Comparison of ENCODE assay signal across 18 cellular contexts in genomic region chr1:226475112-226475511, GRCh38.
"Had no signal": no experiment of that assay in that cellular context is flagged by ENCODE, and none has a peak within 500 bp of the region (broad histone marks: within the 10 kb centered on the region; RNA-seq: fewer than 3 reads in every experiment).

No MANE protein-coding gene starts in this region.

- H3K36me3 ChIP-seq: heart left ventricle, neutrophil, thoracic aorta had no signal

- H3K27ac Mint-ChIP-seq: activated T-helper 2 cell treated with anti-CD3 and anti-CD28 coated beads, Interferon-gamma antibody, Interleukin-2, Interleukin-4, amounts not matched to agents 10 μg/mL and 5 μg/mL and 100 μg/mL, durations not matched to agents 14 hours and 24 hours and 36 hours; naive thymus-derived CD4-positive, alpha-beta T cell had no signal

- H3K36me3 Mint-ChIP-seq: naive thymus-derived CD4-positive, alpha-beta T cell had no signal

- DNase-seq: activated CD8-positive, alpha-beta memory T cell treated with anti-CD3 and anti-CD28 coated beads for 24 hours; activated naive CD4-positive, alpha-beta T cell treated with anti-CD3 and anti-CD28 coated beads, Interleukin-2, amount 50 U/mL, for 16 hours; central memory CD4-positive, alpha-beta T cell; effector CD4-positive, alpha-beta T cell; heart left ventricle; mammary epithelial cell; naive thymus-derived CD4-positive, alpha-beta T cell; stimulated activated CD4-positive, alpha-beta T cell treated with anti-CD3 and anti-CD28 coated beads, Interleukin-4, amount 100 ng/mL, for 1 hour had no signal

- FAIRE-seq: endothelial cell of umbilical vein, frontal cortex, islet of Langerhans had no signal

- H3K4me3 Mint-ChIP-seq: naive thymus-derived CD4-positive, alpha-beta T cell; stimulated activated naive CD8-positive, alpha-beta T cell treated with anti-CD3 and anti-CD28 coated beads, Interleukin-15, Interleukin-2, amounts not matched to agents 100 ng/mL and 50 ng/mL, for 24 hours had no signal

- ATAC-seq: left lobe of liver; naive thymus-derived CD4-positive, alpha-beta T cell had no signal

- H3K4me3 ChIP-seq: coronary artery, heart left ventricle, thoracic aorta had no signal

- H3K9me3 ChIP-seq: heart left ventricle, neutrophil, thoracic aorta had no signal

- H3K9me3 Mint-ChIP-seq: activated T-helper 2 cell treated with anti-CD3 and anti-CD28 coated beads, Interferon-gamma antibody, Interleukin-2, Interleukin-4, amounts not matched to agents 10 μg/mL and 5 μg/mL and 100 μg/mL, durations not matched to agents 14 hours and 24 hours and 36 hours; stimulated activated naive CD8-positive, alpha-beta T cell treated with anti-CD3 and anti-CD28 coated beads, Interleukin-15, Interleukin-2, amounts not matched to agents 100 ng/mL and 50 ng/mL, for 24 hours had no signal

- H3K27ac ChIP-seq: coronary artery, heart left ventricle, neutrophil, thoracic aorta, VCaP had no signal

- H3K27me3 Mint-ChIP-seq: stimulated activated naive CD8-positive, alpha-beta T cell treated with anti-CD3 and anti-CD28 coated beads, Interleukin-15, Interleukin-2, amounts not matched to agents 100 ng/mL and 50 ng/mL, for 24 hours had no signal

- H3K27me3 ChIP-seq: heart left ventricle, neutrophil had no signal
